In genomic region chr9:20178197-20178596, GRCh38 we compare ENCODE assay signal across 23 cellular contexts.
DNase-seq lines count a peak whose midpoint lies in the region; ATAC-seq, FAIRE-seq and TF ChIP-seq lines count a peak whose summit lies in the region.
"Had no signal": no experiment of that assay in that cellular context is flagged by ENCODE, and none has a peak within 500 bp of the region (broad histone marks: within the 10 kb centered on the region; RNA-seq: fewer than 3 reads in every experiment).

No MANE protein-coding gene starts in this region.

- H3K4me3 ChIP-seq in endocrine pancreas (ENCODE audit: control insufficient read depth, insufficient read depth, low read length) (peak overlapping the region; percentile 29), keratinocyte (ENCODE audit: control insufficient read depth in 2 of 3, extremely low read depth in 1 of 3, insufficient read depth in 2 of 3, low read depth in 1 of 3, low read length in 3 of 3) (no peak overlapping the region), trophoblast cell (ENCODE audit: low read depth, low read length) (no peak overlapping the region)
- H3K4me3 ChIP-seq: K562, MG63, SJSA1 had no signal

- H4K8ac ChIP-seq in trophoblast cell (ENCODE audit: low read depth, low read length): no peak overlapping the region

- DNase-seq in DMS 273 (lab: John Stamatoyannopoulos, UW; ENCODE audit: unreplicated experiment) (peak; percentile 46), DMS 273 treated with DMSO at 0.1 percent for 48 hours (lab: John Stamatoyannopoulos, UW) (no peak), keratinocyte (ENCODE audit: low read depth, low spot score) (no peak), trophoblast cell (no peak), GM13977 (ENCODE audit: low spot score) (no peak)
- DNase-seq: CD8-positive, alpha-beta memory T cell; Kasumi-1; MG63; NCI-H2029; NCI-H446 treated with DMSO at 0.1 percent for 48 hours; NCI-H526; Right ventricle myocardium superior; RPMI8226 had no signal

- H3K4ac ChIP-seq in trophoblast cell (ENCODE audit: low read depth, low read length): no peak overlapping the region

- no peak overlapping the region for H3K18ac ChIP-seq in trophoblast cell (ENCODE audit: low read length)

- no peak overlapping the region for H2BK120ac ChIP-seq in trophoblast cell (ENCODE audit: insufficient read depth, low read length, poor library complexity)

- H3K27ac ChIP-seq in keratinocyte (ENCODE audit: control insufficient read depth, insufficient read depth, low read length): no peak overlapping the region
- H3K27ac ChIP-seq in trophoblast cell (ENCODE audit: low read depth, low read length): no peak overlapping the region
- H3K27ac ChIP-seq: 22Rv1, C4-2B, SJSA1 had no signal

- no CpG with 5 or more reads among the region's 1 CpG for WGBS in trophoblast cell (ENCODE audit: extremely low coverage, insufficient coverage, insufficient read length)

- FAIRE-seq in keratinocyte (lab: Jason Lieb, UNC): peak; percentile 55
- FAIRE-seq: H1, HTR-8/SVneo, K562 had no signal

- no peak overlapping the region for H2AK5ac ChIP-seq in trophoblast cell (ENCODE audit: low read length)

- ATAC-seq in HG03025 (IDR thresholded peaks at IDR 0.05; ENCODE audit: low FRiP score, unreplicated experiment) (no peak), HG03045 (IDR thresholded peaks at IDR 0.05; ENCODE audit: unreplicated experiment) (no peak)
- ATAC-seq: HCT116, K562 had no signal

- H4K12ac ChIP-seq in trophoblast cell (ENCODE audit: low read depth, low read length): no peak overlapping the region

- no peak overlapping the region for H2BK5ac ChIP-seq in trophoblast cell (ENCODE audit: low read depth, low read length, poor library complexity)

- no peaks in the 10 kb centered on the region for H4K20me1 ChIP-seq in keratinocyte (ENCODE audit: control insufficient read depth, extremely low read depth, insufficient read depth, low read length)

- H3K4me1 ChIP-seq in endocrine pancreas (ENCODE audit: control insufficient read depth, insufficient read depth, low read length) (no peaks in the 10 kb centered on the region), keratinocyte (ENCODE audit: control insufficient read depth, extremely low read depth, insufficient read depth, low read length) (peaks cover 6% of the 10 kb centered on the region), trophoblast cell (ENCODE audit: control insufficient read depth in 1 of 2, insufficient read depth in 2 of 2, low read length in 2 of 2) (no peaks in the 10 kb centered on the region)
- H3K4me1 ChIP-seq: SJSA1 had no signal

- no peak overlapping the region for H2BK12ac ChIP-seq in trophoblast cell (ENCODE audit: low read length)

- H2AFZ ChIP-seq in keratinocyte (ENCODE audit: control insufficient read depth, low read length) (no peak overlapping the region), trophoblast cell (ENCODE audit: insufficient read depth, low read length, poor library complexity) (no peak overlapping the region)

- in situ Hi-C loops in GM13977 (cut with MboI; ENCODE audit: low pct_unique_long_range_greater_than_20kb, low sequenced_read_pairs, unreplicated experiment): no loop called here

- dilution Hi-C loops in keratinocyte (cut with MboI; ENCODE audit: extremely low pct_ligation_motif_present, low sequenced_read_pairs): loop anchor here (25.0 kb wide), 1 partner anchor 241 kb away; no protein-coding TSS in a partner anchor

- no peak overlapping the region for H3K14ac ChIP-seq in trophoblast cell (ENCODE audit: low read length)

- no peak overlapping the region for H3K4me2 ChIP-seq in keratinocyte (ENCODE audit: control insufficient read depth, extremely low read depth, insufficient read depth, low read depth, low read length)
- H3K4me2 ChIP-seq in trophoblast cell (ENCODE audit: low read length): no peak overlapping the region

- peak overlapping the region; percentile 74 for H3K23ac ChIP-seq in trophoblast cell (ENCODE audit: low read length)

- H3K9ac ChIP-seq in endocrine pancreas (ENCODE audit: control insufficient read depth, insufficient read depth, low read length): no peak overlapping the region
- H3K9ac ChIP-seq in keratinocyte (ENCODE audit: control insufficient read depth, extremely low read depth, insufficient read depth, low read length): no peak overlapping the region
- peak overlapping the region; percentile 74 for H3K9ac ChIP-seq in trophoblast cell (ENCODE audit: low read length)

- H3K36me3 ChIP-seq in endocrine pancreas (ENCODE audit: control insufficient read depth, insufficient read depth, low read length) (no peaks in the 10 kb centered on the region), keratinocyte (ENCODE audit: control insufficient read depth in 2 of 2, extremely low read depth in 1 of 2, insufficient read depth in 2 of 2, low read length in 2 of 2) (no peaks in the 10 kb centered on the region), trophoblast cell (ENCODE audit: control insufficient read depth in 1 of 2, insufficient read depth in 2 of 2, low read length in 2 of 2) (no peaks in the 10 kb centered on the region)
- H3K36me3 ChIP-seq: MG63, SJSA1 had no signal

- H3K27me3 ChIP-seq in endocrine pancreas (ENCODE audit: control insufficient read depth, insufficient read depth, low read length) (no peaks in the 10 kb centered on the region), keratinocyte (ENCODE audit: control insufficient read depth, extremely low read depth, insufficient read depth, low read length) (no peaks in the 10 kb centered on the region), trophoblast cell (ENCODE audit: insufficient read depth, low read length) (no peaks in the 10 kb centered on the region)
- H3K27me3 ChIP-seq: SJSA1 had no signal

- no peaks in the 10 kb centered on the region for H3K79me1 ChIP-seq in trophoblast cell (ENCODE audit: low read length)

- H3K9me3 ChIP-seq in endocrine pancreas (ENCODE audit: control insufficient read depth, low read length): no peaks in the 10 kb centered on the region
- H3K9me3 ChIP-seq in keratinocyte (ENCODE audit: control insufficient read depth, low read depth, low read length): no peaks in the 10 kb centered on the region
- H3K9me3 ChIP-seq in trophoblast cell (ENCODE audit: insufficient read depth, low read depth, low read length): no peaks in the 10 kb centered on the region
- H3K9me3 ChIP-seq: MG63, SJSA1 had no signal

- H3K79me2 ChIP-seq in keratinocyte (ENCODE audit: control insufficient read depth, insufficient read depth, low read length) (no peaks in the 10 kb centered on the region), trophoblast cell (ENCODE audit: control insufficient read depth, insufficient read depth, low read length, poor library complexity) (no peaks in the 10 kb centered on the region)

- H3K9me1 ChIP-seq in keratinocyte (ENCODE audit: control insufficient read depth, extremely low read depth, insufficient read depth, low read length): no peaks in the 10 kb centered on the region

- TF ChIP-seq CTCF in keratinocyte (optimal IDR thresholded peaks at IDR 0.05 in 1 of 3, IDR thresholded peaks at IDR 0.05 in 1 of 3, conservative IDR thresholded peaks at IDR 0.05 in 1 of 3; ENCODE audit: extremely low read depth in 1 of 3, insufficient read depth in 2 of 3, low read length in 3 of 3): no peak
- no peak for TF ChIP-seq CTCF in GM13977 (IDR thresholded peaks at IDR 0.05; ENCODE audit: extremely low read depth, insufficient read depth, missing control alignments)

- no peak overlapping the region for H4K91ac ChIP-seq in trophoblast cell (ENCODE audit: low read depth, low read length)
